Comparison of ENCODE assay signal across 18 cellular contexts in the genomic region with DNA sequence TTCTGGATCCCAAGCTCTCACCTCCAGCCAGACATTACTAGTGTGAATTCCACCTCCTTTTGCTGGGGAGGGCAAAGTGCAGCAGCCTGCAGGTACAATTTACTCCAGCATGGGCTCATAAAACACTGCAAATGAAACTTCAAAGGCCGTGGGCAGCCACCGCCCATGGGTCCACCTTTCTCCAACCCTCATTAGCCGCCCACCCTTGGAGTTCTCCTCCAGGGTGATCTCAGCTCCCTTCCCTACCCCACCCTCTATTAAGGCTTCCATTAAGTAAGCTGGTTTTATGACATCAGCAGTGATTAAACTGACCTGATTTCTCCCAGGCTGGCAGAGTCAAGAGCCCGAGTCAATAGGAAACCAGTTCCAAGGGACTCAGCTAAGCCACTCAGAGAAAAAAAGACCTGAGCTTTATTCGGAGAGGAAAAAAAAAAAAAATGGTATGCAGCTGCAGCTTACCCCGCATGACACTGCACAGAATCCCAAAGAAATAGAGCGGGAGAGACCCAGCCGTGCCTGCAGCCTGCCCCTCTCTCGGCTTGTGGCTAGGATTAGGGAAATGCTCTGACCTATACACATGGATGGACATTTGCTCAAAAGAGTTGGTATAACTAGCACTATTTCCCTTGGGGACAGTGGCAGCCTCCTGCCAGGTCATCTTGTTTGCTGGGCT.
A peak's percentile ranks its signal among the peaks of the same experiment; 100 is the strongest.
DNase-seq lines count a peak whose midpoint lies in the region; ATAC-seq and TF ChIP-seq lines count a peak whose summit lies in the region.
"Had no signal": no experiment of that assay in that cellular context is flagged by ENCODE, and none has a peak within 500 bp of the region (broad histone marks: within the 10 kb centered on the region; RNA-seq: fewer than 3 reads in every experiment).

No MANE protein-coding gene starts in this region.

- peak; percentile 71 for TF ChIP-seq EP300 in transverse colon (IDR thresholded peaks at IDR 0.05; ENCODE audit: low read depth)
- TF ChIP-seq EP300 in sigmoid colon (IDR thresholded peaks at IDR 0.05): no peak

- ATAC-seq in body of pancreas: peak; percentile 50
- ATAC-seq: A549 had no signal

- H3K27ac ChIP-seq in body of pancreas (no peak overlapping the region), liver (ENCODE audit: low read depth in 1 of 2, low read length in 2 of 2) (peak overlapping the region; percentile 54 to 70), transverse colon (peak overlapping the region; percentile 80 to 84 (median 82)), testis (no peak overlapping the region), sigmoid colon (peak overlapping the region in 1 of 4 donors; percentile 12)
- H3K27ac ChIP-seq: A549, ovary, WERI-Rb-1 had no signal

- no peaks in the 10 kb centered on the region for H3K36me3 ChIP-seq in body of pancreas (replicated peaks in 1 of 2; ENCODE audit: insufficient read depth in 1 of 2, low read depth in 2 of 2)
- no peaks in the 10 kb centered on the region for H3K36me3 ChIP-seq in liver (ENCODE audit: control insufficient read depth in 4 of 4, insufficient read depth in 3 of 4, low read depth in 1 of 4, low read length in 3 of 4)
- no peaks in the 10 kb centered on the region for H3K36me3 ChIP-seq in transverse colon
- H3K36me3 ChIP-seq in testis (ENCODE audit: low read depth, missing control alignments): no peaks in the 10 kb centered on the region
- no peaks in the 10 kb centered on the region for H3K36me3 ChIP-seq in sigmoid colon
- H3K36me3 ChIP-seq: ovary, thoracic aorta, WERI-Rb-1 had no signal

- H3K27me3 ChIP-seq in body of pancreas (no peaks in the 10 kb centered on the region), liver (ENCODE audit: control insufficient read depth in 4 of 4, insufficient read depth in 4 of 4, low read length in 3 of 4) (no peaks in the 10 kb centered on the region), transverse colon (no peaks in the 10 kb centered on the region), testis (no peaks in the 10 kb centered on the region), sigmoid colon (no peaks in the 10 kb centered on the region)
- H3K27me3 ChIP-seq: ovary had no signal

- DNase-seq in NCI-H1436 (lab: John Stamatoyannopoulos, UW): peak; percentile 7
- no peak for DNase-seq in NCI-H1436 treated with DMSO at 0.1 percent for 48 hours (lab: John Stamatoyannopoulos, UW)
- DNase-seq in body of pancreas: no peak
- peak; percentile 87 for DNase-seq in transverse colon
- no peak for DNase-seq in testis
- no peak for DNase-seq in SKM-1 (lab: John Stamatoyannopoulos, UW; ENCODE audit: unreplicated experiment)
- DNase-seq in sigmoid colon: no peak
- DNase-seq: activated CD8-positive, alpha-beta memory T cell treated with anti-CD3 and anti-CD28 coated beads for 24 hours; activated naive CD4-positive, alpha-beta T cell treated with Interleukin-2 at 50 U/mL for 16 hours; CD4-positive, alpha-beta T cell; effector CD4-positive, alpha-beta T cell; foreskin fibroblast; mesendoderm; ovary; WERI-Rb-1 had no signal

- no peak overlapping the region for H3K9ac ChIP-seq in liver (ENCODE audit: low read depth in 1 of 2, low read length in 2 of 2)

- in situ Hi-C loops in transverse colon (cut with MboI; ENCODE audit: low pct_ligation_motif_present in 1 of 4, low pct_unique_long_range_greater_than_20kb in 1 of 4, low sequenced_read_pairs in 3 of 4): no loop called here

- TF ChIP-seq RAD21 in liver (IDR thresholded peaks at IDR 0.05): peak; percentile 30 to 32

- H3K4me1 ChIP-seq in body of pancreas: no peaks in the 10 kb centered on the region
- peaks cover 4 to 20% (median 7%) of the 10 kb centered on the region in 4 donors for H3K4me1 ChIP-seq in liver (ENCODE audit: control insufficient read depth in 4 of 4, insufficient read depth in 4 of 4, low read length in 3 of 4)
- peaks cover 6 to 43% (median 26%) of the 10 kb centered on the region in 4 donors for H3K4me1 ChIP-seq in transverse colon
- peaks cover 12% of the 10 kb centered on the region for H3K4me1 ChIP-seq in testis
- H3K4me1 ChIP-seq in sigmoid colon: peaks cover 0 to 30% (median 23%) of the 10 kb centered on the region in 4 donors
- H3K4me1 ChIP-seq: A549 had no signal

- intact Hi-C loops in body of pancreas (cut with DNase I) (no loop called here), transverse colon (cut with DNase I; ENCODE audit: low total_unique reads) (no loop called here), testis (cut with DNase I; ENCODE audit: low total_unique reads) (no loop called here), sigmoid colon (cut with DNase I) (no loop called here)

- TF ChIP-seq CTCF in body of pancreas (IDR thresholded peaks at IDR 0.05): no peak
- TF ChIP-seq CTCF in liver (IDR thresholded peaks at IDR 0.05; ENCODE audit: low read depth, low read length, missing input control): no peak
- peak in 1 of 5 experiments; percentile 6 for TF ChIP-seq CTCF in transverse colon (IDR thresholded peaks at IDR 0.05)
- no peak for TF ChIP-seq CTCF in testis (IDR thresholded peaks at IDR 0.05)
- no peak for TF ChIP-seq CTCF in sigmoid colon (IDR thresholded peaks at IDR 0.05)

- H3K9me3 ChIP-seq in body of pancreas (no peaks in the 10 kb centered on the region), liver (ENCODE audit: control insufficient read depth in 4 of 4, low read length in 3 of 4) (peaks cover 0 to 2% (median 0%) of the 10 kb centered on the region in 4 donors), transverse colon (no peaks in the 10 kb centered on the region), testis (no peaks in the 10 kb centered on the region), sigmoid colon (no peaks in the 10 kb centered on the region)
- H3K9me3 ChIP-seq: A549, ovary, thoracic aorta had no signal

- WGBS in body of pancreas, 2 donors: 71 to 75% methylated on average over 9 of the region's 9 CpGs
- 51% methylated on average over 9 of the region's 9 CpGs for WGBS in liver
- WGBS in transverse colon (ENCODE audit: low coverage in 1 of 2), 2 donors: 26 to 50% methylated on average over 2 to 9 of the region's 9 CpGs
- WGBS in testis, 2 donors: 90 to 91% methylated on average over 9 of the region's 9 CpGs
- 18 to 68% methylated on average over 9 of the region's 9 CpGs for WGBS in sigmoid colon, 2 donors

- no peak for TF ChIP-seq POLR2A in body of pancreas (IDR thresholded peaks at IDR 0.05)
- no peak for TF ChIP-seq POLR2A in transverse colon (IDR thresholded peaks at IDR 0.05)
- no peak for TF ChIP-seq POLR2A in testis (IDR thresholded peaks at IDR 0.05)
- no peak for TF ChIP-seq POLR2A in sigmoid colon (IDR thresholded peaks at IDR 0.05)

- H3K4me3 ChIP-seq in body of pancreas (no peak overlapping the region), liver (ENCODE audit: low read depth in 1 of 3, low read length in 3 of 3) (no peak overlapping the region), transverse colon (no peak overlapping the region), testis (no peak overlapping the region), sigmoid colon (no peak overlapping the region)
- H3K4me3 ChIP-seq: A549, ovary, thoracic aorta had no signal

TF ChIP-seq in liver, 16 proteins besides CTCF, POLR2A, EP300 and RAD21 (continues in another document):
- no peak for TF ChIP-seq REST (IDR thresholded peaks at IDR 0.05)
- TF ChIP-seq TAF1 (conservative IDR thresholded peaks at IDR 0.05): no peak
- no peak for TF ChIP-seq EGR1 (IDR thresholded peaks at IDR 0.05; ENCODE audit: low read depth in 2 of 2)
- peak in 1 of 2 donors; percentile 33 for TF ChIP-seq JUND (IDR thresholded peaks at IDR 0.05)
- TF ChIP-seq NR2F2 (IDR thresholded peaks at IDR 0.05): no peak
- TF ChIP-seq ZBTB33 (IDR thresholded peaks at IDR 0.05): no peak
- TF ChIP-seq HNF4A (conservative IDR thresholded peaks at IDR 0.05): peak; percentile 73 to 80
- no peak for TF ChIP-seq FOXA1 (IDR thresholded peaks at IDR 0.05)
- peak; percentile 77 for TF ChIP-seq SP1 (IDR thresholded peaks at IDR 0.05)
- no peak for TF ChIP-seq GABPA (IDR thresholded peaks at IDR 0.05 in 1 of 2, conservative IDR thresholded peaks at IDR 0.05 in 1 of 2)
- peak in 1 of 2 donors; percentile 21 for TF ChIP-seq RXRA (IDR thresholded peaks at IDR 0.05)
- TF ChIP-seq YY1 (IDR thresholded peaks at IDR 0.05): peak; percentile 51

Comparison
In these comparisons a context has a peak if more than half of its experiments do, and no peak if none do; other contexts are left out.
1. DNase-seq: peak in NCI-H1436 (single experiment) and transverse colon (single experiment); none in NCI-H1436 treated with DMSO at 0.1 percent for 48 hours (single experiment), body of pancreas (0 of 4), testis (single experiment), SKM-1 (single experiment) and sigmoid colon (single experiment).
2. H3K27ac ChIP-seq: peak in liver (2 of 2) and transverse colon (4 of 4); none in body of pancreas (0 of 4) and testis (0 of 2).